Comparison of ENCODE assay signal across 1 cellular context in the genomic region with DNA sequence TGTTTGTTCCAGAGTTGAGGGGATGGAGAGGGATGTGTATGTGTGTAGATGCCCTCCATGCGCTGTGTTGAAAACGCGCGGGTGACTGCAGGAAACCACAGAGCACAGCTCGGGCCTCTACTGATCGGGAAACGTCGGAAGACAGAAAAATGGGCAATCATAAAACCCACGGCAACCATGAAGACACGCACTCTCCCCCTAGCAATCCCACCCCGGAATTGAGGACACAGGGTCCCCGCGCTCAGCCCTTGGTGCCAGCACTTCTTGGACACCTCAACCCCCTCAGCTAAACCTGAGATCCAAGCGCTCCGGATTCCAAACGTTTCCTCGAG.
TF ChIP-seq lines count a peak whose summit lies in the region.

No MANE protein-coding gene starts in this region.

TF ChIP-seq in HCT116, 20 proteins besides CTCF, POLR2A, EP300 and RAD21 (continued from another document):
- TF ChIP-seq TCF7L2 (IDR thresholded peaks at IDR 0.05; ENCODE audit: borderline replicate concordance, extremely low read depth, insufficient read depth, insufficient read length) (no peak), MAX (IDR thresholded peaks at IDR 0.05) (no peak), ZNF274 (IDR thresholded peaks at IDR 0.05; ENCODE audit: low read depth, low read length) (no peak), ZFX (IDR thresholded peaks at IDR 0.05) (no peak), CEBPB (IDR thresholded peaks at IDR 0.05; ENCODE audit: low read depth) (no peak), YY1 (IDR thresholded peaks at IDR 0.05; ENCODE audit: extremely low read depth, insufficient replicate concordance, low read depth, low read length) (no peak), EGR1 (IDR thresholded peaks at IDR 0.05; ENCODE audit: low read depth) (no peak)
